ENCODE assay signal across 8 cellular contexts in genomic region chr2:61538920-61539559, GRCh38. TPM values are rescaled to one million over a fixed set of nuclear protein-coding genes. Genes with fewer than 3 reads are reported as not detected.
DNase-seq lines count a peak whose midpoint lies in the region; ATAC-seq and TF ChIP-seq lines count a peak whose summit lies in the region.

No MANE protein-coding gene starts in this region.

- H3K4me1 Mint-ChIP-seq in MCF 10A (ENCODE audit: insufficient read depth, unreplicated experiment) = peaks cover 5% of the 10 kb centered on the region

- H3K9me3 Mint-ChIP-seq in MCF 10A (ENCODE audit: unreplicated experiment) = no peaks in the 10 kb centered on the region

- peak; percentile 42 for DNase-seq in NCI-H1092 treated with DMSO at 0.1 percent for 48 hours (lab: John Stamatoyannopoulos, UW)
- peak in 4 of 5 donors; percentile 27 to 49 (median 44) for DNase-seq in T-helper 1 cell
- DNase-seq in MCF 10A (ENCODE audit: unreplicated experiment) = no peak
- DNase-seq in right lobe of liver = peak in 1 of 3 donors; percentile 48
- DNase-seq in stimulated activated CD4-positive, alpha-beta T cell treated with anti-CD3 and anti-CD28 coated beads, TNF-alpha, amount 100 ng/mL, for 1 hour (ENCODE audit: low read depth in 3 of 3, low spot score in 1 of 3) = peak in 2 of 3 donors; percentile 22 to 37
- DNase-seq in NK-92 (lab: John Stamatoyannopoulos, UW; ENCODE audit: unreplicated experiment) = no peak

- H3K4me1 ChIP-seq in right lobe of liver = peaks cover 0 to 14% (median 3%) of the 10 kb centered on the region in 4 donors

- H3K9me3 ChIP-seq in right lobe of liver = no peaks in the 10 kb centered on the region

- H3K27me3 ChIP-seq in right lobe of liver = no peaks in the 10 kb centered on the region

- H3K27me3 Mint-ChIP-seq in MCF 10A (ENCODE audit: insufficient read depth, unreplicated experiment) = no peaks in the 10 kb centered on the region

- H3K27ac Mint-ChIP-seq in MCF 10A (ENCODE audit: low read depth, unreplicated experiment) = peak overlapping the region; percentile 97

- peak overlapping the region; percentile 88 for H3K4me3 Mint-ChIP-seq in MCF 10A (ENCODE audit: unreplicated experiment)

- CTCF ChIA-PET in MCF 10A (lab: Yijun Ruan, JAX) = interaction anchor here (0.7 to 1.0 kb wide), 3 partner anchors 119 to 120 kb away, joined by 3 to 5 read pairs (median 4); no protein-coding TSS in a partner anchor

- intact Hi-C loops in MCF 10A (cut with micrococcal nuclease) (loop anchor here (1.0 to 10.0 kb wide), 3 partner anchors 118 to 356 kb away; no protein-coding TSS in a partner anchor), right lobe of liver (cut with DNase I) (no loop called here)

- BruUV-seq in MCF 10A (replicated peaks; lab: Mats Ljungman, UMichigan) = TSS peak; percentile 75

- ATAC-seq in GM18867 (IDR thresholded peaks at IDR 0.05; ENCODE audit: unreplicated experiment) (peak; percentile 1), right lobe of liver (no peak), GM21786 (IDR thresholded peaks at IDR 0.05; ENCODE audit: unreplicated experiment) (no peak)

- peak overlapping the region; percentile 93 to 97 (median 96) for H3K27ac ChIP-seq in right lobe of liver

- H3K36me3 ChIP-seq in right lobe of liver = no peaks in the 10 kb centered on the region

- 11% methylated on average over 7 of the region's 19 CpGs for WGBS in right lobe of liver (ENCODE audit: insufficient coverage, low coverage, low lambda C conversion rate, missing lambda C conversion rate)

- H3K4me3 ChIP-seq in right lobe of liver = peak overlapping the region; percentile 59 to 63 (median 61)

- POLR2A ChIA-PET in MCF 10A (lab: Yijun Ruan, JAX) = interaction anchor here (0.6 to 6.4 kb wide), 44 partner anchors 8 to 657 kb away, joined by 3 to 112 read pairs (median 5); partner anchors contain the start of genes COMMD1 and FAM161A

- no peak for TF ChIP-seq POLR2A in right lobe of liver (IDR thresholded peaks at IDR 0.05)

- TF ChIP-seq CTCF in MCF 10A (IDR thresholded peaks at IDR 0.05; ENCODE audit: unreplicated experiment) (no peak), right lobe of liver (IDR thresholded peaks at IDR 0.05) (no peak)

- H3K36me3 Mint-ChIP-seq in MCF 10A (ENCODE audit: insufficient read depth, unreplicated experiment) = peaks cover 10% of the 10 kb centered on the region

RNA-seq across cellular contexts. Expression of gene XPO1, which starts 0.9 kb away (rescaled TPM):
- total RNA-seq in MCF 10A (2022) = 131 and 148 TPM in 2 replicates
- total RNA-seq in right lobe of liver = 10 to 100 TPM; 38.6 to 63.2 (median 51.2) TPM

Comparison
In these comparisons a context has a peak if more than half of its experiments do, and no peak if none do; other contexts are left out.
1. DNase-seq: peak in NCI-H1092 treated with DMSO at 0.1 percent for 48 hours (single experiment), T-helper 1 cell (4 of 5) and stimulated activated CD4-positive, alpha-beta T cell treated with anti-CD3 and anti-CD28 coated beads, TNF-alpha, amount 100 ng/mL, for 1 hour (2 of 3); none in MCF 10A (single experiment) and NK-92 (single experiment).